Comparison of ENCODE assay signal across 8 cellular contexts in the genomic region with DNA sequence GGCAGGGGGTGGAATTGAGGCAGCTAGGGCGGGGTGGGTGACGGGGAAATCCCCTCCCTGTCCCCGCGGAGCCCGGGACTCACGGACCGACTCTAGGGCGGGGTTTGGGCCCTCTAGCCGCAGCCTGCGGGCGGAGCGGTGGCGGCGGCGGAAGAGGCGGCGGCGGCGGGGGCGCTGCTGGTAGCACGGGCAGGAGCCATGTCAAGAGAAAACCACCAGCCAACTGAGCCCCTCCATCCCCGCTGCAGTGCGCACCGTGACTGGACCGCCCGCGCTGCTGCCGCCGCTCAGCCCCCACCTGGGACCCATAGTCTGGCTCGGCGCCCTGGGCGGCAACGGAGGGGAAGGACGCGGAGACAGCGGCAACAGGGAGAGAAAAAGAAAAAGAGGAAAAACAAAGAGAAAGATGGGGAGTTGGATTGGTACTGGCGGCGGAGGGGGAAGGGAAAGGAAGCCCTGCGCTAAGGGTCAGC. TPM values are rescaled to one million over a fixed set of nuclear protein-coding genes. Genes with fewer than 3 reads are reported as not detected.
DNase-seq lines count a peak whose midpoint lies in the region; ATAC-seq and TF ChIP-seq lines count a peak whose summit lies in the region.

No MANE protein-coding gene starts in this region.

- no peaks in the 10 kb centered on the region for H3K9me3 ChIP-seq in mucosa of descending colon

- ATAC-seq in activated CD8-positive, alpha-beta memory T cell treated with anti-CD3 and anti-CD28 coated beads, Interleukin-2, amount 10 ng/mL, durations not matched to agents 7 days and 5 days: peak; percentile 20
- peak; percentile 30 for ATAC-seq in effector memory CD8-positive, alpha-beta T cell (replicated peaks)
- ATAC-seq in mucosa of descending colon: peak; percentile 49
- no peak for ATAC-seq in HG02763 (IDR thresholded peaks at IDR 0.05; ENCODE audit: unreplicated experiment)

- no peak for TF ChIP-seq CTCF in mucosa of descending colon (IDR thresholded peaks at IDR 0.05)

- no peaks in the 10 kb centered on the region for H3K9me3 Mint-ChIP-seq in activated CD8-positive, alpha-beta memory T cell treated with anti-CD3 and anti-CD28 coated beads, Interleukin-2, amount 10 ng/mL, durations not matched to agents 7 days and 5 days (ENCODE audit: low read depth)
- H3K9me3 Mint-ChIP-seq in effector memory CD8-positive, alpha-beta T cell: no peaks in the 10 kb centered on the region

- peak overlapping the region; percentile 95 for H3K4me3 ChIP-seq in mucosa of descending colon

- CTCF ChIA-PET in activated CD8-positive, alpha-beta memory T cell treated with anti-CD3 and anti-CD28 coated beads, Interleukin-2, amount 10 ng/mL, durations not matched to agents 7 days and 5 days (lab: Charles Lee): interaction anchor here (2.1 kb wide), 1 partner anchor 297 kb away, joined by 8 read pairs; no protein-coding TSS in a partner anchor

- no peaks in the 10 kb centered on the region for H3K27me3 Mint-ChIP-seq in activated CD8-positive, alpha-beta memory T cell treated with anti-CD3 and anti-CD28 coated beads, Interleukin-2, amount 10 ng/mL, durations not matched to agents 7 days and 5 days
- no peaks in the 10 kb centered on the region for H3K27me3 Mint-ChIP-seq in effector memory CD8-positive, alpha-beta T cell

- H3K36me3 Mint-ChIP-seq in activated CD8-positive, alpha-beta memory T cell treated with anti-CD3 and anti-CD28 coated beads, Interleukin-2, amount 10 ng/mL, durations not matched to agents 7 days and 5 days: peaks cover 46% of the 10 kb centered on the region
- H3K36me3 Mint-ChIP-seq in effector memory CD8-positive, alpha-beta T cell (ENCODE audit: insufficient read depth): peaks cover 67% of the 10 kb centered on the region

- H3K4me1 Mint-ChIP-seq in activated CD8-positive, alpha-beta memory T cell treated with anti-CD3 and anti-CD28 coated beads, Interleukin-2, amount 10 ng/mL, durations not matched to agents 7 days and 5 days: peaks cover 39% of the 10 kb centered on the region
- H3K4me1 Mint-ChIP-seq in effector memory CD8-positive, alpha-beta T cell (ENCODE audit: low read depth in 2 of 2): peaks cover 28 to 49% of the 10 kb centered on the region in 2 donors

- H3K4me1 ChIP-seq in mucosa of descending colon (ENCODE audit: low read depth): peaks cover 23% of the 10 kb centered on the region

- H3K4me3 Mint-ChIP-seq in activated CD8-positive, alpha-beta memory T cell treated with anti-CD3 and anti-CD28 coated beads, Interleukin-2, amount 10 ng/mL, durations not matched to agents 7 days and 5 days: peak overlapping the region; percentile 81
- peak overlapping the region; percentile 99 to 100 for H3K4me3 Mint-ChIP-seq in effector memory CD8-positive, alpha-beta T cell

- H3K36me3 ChIP-seq in mucosa of descending colon (ENCODE audit: low read depth): peaks cover 14% of the 10 kb centered on the region

- DNase-seq in NCI-H82 (lab: John Stamatoyannopoulos, UW) (peak; percentile 52), NCI-H82 treated with DMSO at 0.1 percent for 48 hours (lab: John Stamatoyannopoulos, UW; ENCODE audit: unreplicated experiment) (no peak), NCI-H2171 (lab: John Stamatoyannopoulos, UW) (peak; percentile 8), mucosa of descending colon (peak; percentile 65 to 87 (median 83))
- DNase-seq in activated CD8-positive, alpha-beta memory T cell treated with anti-CD3 and anti-CD28 coated beads, Interleukin-2, amount 10 ng/mL, durations not matched to agents 7 days and 5 days: peak; percentile 84
- DNase-seq in effector memory CD8-positive, alpha-beta T cell: peak; percentile 58 to 82 (median 73)
- DNase-seq in stimulated activated CD8-positive, alpha-beta memory T cell treated with anti-CD3 and anti-CD28 coated beads, Interleukin-4, amount 100 ng/mL, for 1 hour (ENCODE audit: low read depth in 2 of 2, low spot score in 1 of 2): peak; percentile 56 to 65

- intact Hi-C loops in mucosa of descending colon (cut with DNase I, micrococcal nuclease): no loop called here

- H3K27ac Mint-ChIP-seq in activated CD8-positive, alpha-beta memory T cell treated with anti-CD3 and anti-CD28 coated beads, Interleukin-2, amount 10 ng/mL, durations not matched to agents 7 days and 5 days: peak overlapping the region; percentile 99
- H3K27ac Mint-ChIP-seq in effector memory CD8-positive, alpha-beta T cell: peak overlapping the region; percentile 100

RNA-seq across cellular contexts. Expression of a gene that starts 1.2 kb away (rescaled TPM):
- total RNA-seq in activated CD8-positive, alpha-beta memory T cell treated with anti-CD3 and anti-CD28 coated beads, Interleukin-2, amount 10 ng/mL, durations not matched to agents 7 days and 5 days: 100 to 1,000 TPM; 141 to 148 TPM
- 10 to 100 TPM; 70.3 to 85.1 (median 85.1) TPM for total RNA-seq in mucosa of descending colon

RNA-seq across cellular contexts. Expression of a gene that starts 53.3 kb away (rescaled TPM):
- total RNA-seq in activated CD8-positive, alpha-beta memory T cell treated with anti-CD3 and anti-CD28 coated beads, Interleukin-2, amount 10 ng/mL, durations not matched to agents 7 days and 5 days: 10 to 100 TPM; 21.8 to 25.6 TPM
- 10 to 100 TPM; 28.2 to 57.0 (median 35.3) TPM for total RNA-seq in mucosa of descending colon

RNA-seq across cellular contexts. Expression of a gene that starts 53.5 kb away (rescaled TPM):
- total RNA-seq in activated CD8-positive, alpha-beta memory T cell treated with anti-CD3 and anti-CD28 coated beads, Interleukin-2, amount 10 ng/mL, durations not matched to agents 7 days and 5 days: 10 to 100 TPM; 40.5 to 45.7 TPM
- 100 to 1,000 TPM; 146 to 343 (median 173) TPM for total RNA-seq in mucosa of descending colon

RNA-seq across cellular contexts. Expression of a gene that starts 54.6 kb away (rescaled TPM):
- 10 to 100 TPM; 90.0 to 93.6 TPM for total RNA-seq in activated CD8-positive, alpha-beta memory T cell treated with anti-CD3 and anti-CD28 coated beads, Interleukin-2, amount 10 ng/mL, durations not matched to agents 7 days and 5 days
- total RNA-seq in mucosa of descending colon: 10 to 100 TPM; 20.6 to 62.0 (median 45.8) TPM
